ENCODE assay signal across 23 cellular contexts in genomic region chr5:4079881-4080280, GRCh38.
"Had no signal": no experiment of that assay in that cellular context is flagged by ENCODE, and none has a peak within 500 bp of the region (broad histone marks: within the 10 kb centered on the region; RNA-seq: fewer than 3 reads in every experiment).

No MANE protein-coding gene starts in this region.

- H3K36me3 Mint-ChIP-seq: activated naive CD8-positive, alpha-beta T cell had no signal

- H3K27ac Mint-ChIP-seq: activated CD4-positive, alpha-beta memory T cell treated with anti-CD3 and anti-CD28 coated beads, Interleukin-2, amount 10 ng/mL, durations not matched to agents 7 days and 5 days; activated naive CD4-positive, alpha-beta T cell treated with anti-CD3 and anti-CD28 coated beads for 36 hours; activated naive CD8-positive, alpha-beta T cell; activated T-helper 17 cell treated with anti-CD3 and anti-CD28 coated beads, Interleukin-2, amount 50 U/mL, for 72 hours had no signal

- DNase-seq: activated CD4-positive, alpha-beta memory T cell treated with anti-CD3 and anti-CD28 coated beads, Interleukin-2, amount 10 ng/mL, durations not matched to agents 7 days and 5 days; activated CD4-positive, alpha-beta T cell treated with anti-CD3 and anti-CD28 coated beads, Interleukin-2, amount 50 U/mL, for 1 hour; activated CD4-positive, CD25-positive, alpha-beta regulatory T cell; activated gamma-delta T cell; activated naive CD4-positive, alpha-beta T cell treated with anti-CD3 and anti-CD28 coated beads for 36 hours; activated T-cell treated with anti-CD3 and anti-CD28 coated beads for 4 hours; activated T-cell treated with anti-CD3 and anti-CD28 coated beads, Interleukin-2, amount 50 U/mL, for 48 hours; amygdala; cerebellar nuclear complex; MM.1S; NCI-H1105; NCI-H1436; NCI-H1694 treated with DMSO at 0.1 percent for 48 hours; NCI-H2029 treated with DMSO at 0.1 percent for 48 hours; NCI-H345; NCI-H510A; NCI-H526 treated with DMSO at 0.1 percent for 48 hours; NK-92 treated with Interleukin-12 subunit alpha and Interleukin-12 subunit beta, amount 100 ng/mL, for 24 hours; PC-3; SHP77 treated with DMSO at 0.1 percent for 48 hours had no signal

- H3K4me1 Mint-ChIP-seq: activated CD4-positive, alpha-beta memory T cell treated with anti-CD3 and anti-CD28 coated beads, Interleukin-2, amount 10 ng/mL, durations not matched to agents 7 days and 5 days; activated T-helper 17 cell treated with anti-CD3 and anti-CD28 coated beads, Interleukin-2, amount 50 U/mL, for 72 hours had no signal

- ATAC-seq: activated T-helper 17 cell treated with anti-CD3 and anti-CD28 coated beads, Interleukin-2, amount 50 U/mL, for 72 hours; PC-3 had no signal

- H3K27me3 Mint-ChIP-seq: activated CD4-positive, alpha-beta memory T cell treated with anti-CD3 and anti-CD28 coated beads, Interleukin-2, amount 10 ng/mL, durations not matched to agents 7 days and 5 days; activated naive CD8-positive, alpha-beta T cell; activated T-helper 17 cell treated with anti-CD3 and anti-CD28 coated beads, Interleukin-2, amount 50 U/mL, for 72 hours had no signal

- H3K4me3 Mint-ChIP-seq: activated CD4-positive, alpha-beta memory T cell treated with anti-CD3 and anti-CD28 coated beads, Interleukin-2, amount 10 ng/mL, durations not matched to agents 7 days and 5 days; activated naive CD4-positive, alpha-beta T cell treated with anti-CD3 and anti-CD28 coated beads for 36 hours; activated naive CD8-positive, alpha-beta T cell; activated T-helper 17 cell treated with anti-CD3 and anti-CD28 coated beads, Interleukin-2, amount 50 U/mL, for 72 hours; T-helper 1 cell treated with Interleukin-12 subunit alpha and Interleukin-12 subunit beta and Interleukin-4 antibody, amounts not matched to agents 30 μg/mL and 1 μg/mL, for 36 hours had no signal
